19 cellular contexts compared by ENCODE assay signal in genomic region chr4:105686571-105686970, GRCh38.
DNase-seq lines count a peak whose midpoint lies in the region; ATAC-seq, FAIRE-seq and TF ChIP-seq lines count a peak whose summit lies in the region.
"Had no signal": no experiment of that assay in that cellular context is flagged by ENCODE, and none has a peak within 500 bp of the region (broad histone marks: within the 10 kb centered on the region; RNA-seq: fewer than 3 reads in every experiment).

No MANE protein-coding gene starts in this region.

- H4K20me1 ChIP-seq in MM.1S (ENCODE audit: insufficient read depth, low read length), result no peaks in the 10 kb centered on the region

- H3K9ac ChIP-seq in MM.1S (ENCODE audit: low read length), result peak overlapping the region; percentile 13; the same call in 1 of the 2 replicates

- peak overlapping the region; percentile 20 for H3K4me2 ChIP-seq in MM.1S (ENCODE audit: low read depth, low read length)
- H3K4me2 ChIP-seq: A549 had no signal

- peaks cover 14% of the 10 kb centered on the region for H3K4me1 ChIP-seq in MM.1S (ENCODE audit: low read length)
- H3K4me1 ChIP-seq: A549, BE2C had no signal

- H3K79me2 ChIP-seq in MM.1S (ENCODE audit: low read length), result no peaks in the 10 kb centered on the region

- TF ChIP-seq CTCF in MM.1S (IDR thresholded peaks at IDR 0.05; ENCODE audit: low read length), result no peak

- peak overlapping the region; percentile 54; the same call in 1 of the 2 replicates for H3K27ac ChIP-seq in MM.1S (ENCODE audit: low read length)
- H3K27ac ChIP-seq: A549, C4-2B, HL-60 had no signal

- no peaks in the 10 kb centered on the region for H3K9me2 ChIP-seq in MM.1S (replicated peaks; ENCODE audit: insufficient read depth, low read length)

- ATAC-seq in HG02870 (IDR thresholded peaks at IDR 0.05; ENCODE audit: unreplicated experiment) (peak; percentile 62), GM19455 (IDR thresholded peaks at IDR 0.05; ENCODE audit: unreplicated experiment) (no peak)
- ATAC-seq: A549, K562 had no signal

- FAIRE-seq in colon (lab: Jason Lieb, UNC) (peak; percentile 36), GM19239 (lab: Jason Lieb, UNC) (no peak)
- FAIRE-seq: A549, GM12892, K562 had no signal

- H3K27me3 ChIP-seq in MM.1S (replicated peaks; ENCODE audit: insufficient read depth, low read length), result no peaks in the 10 kb centered on the region
- H3K27me3 ChIP-seq: BE2C had no signal

- H3K36me3 ChIP-seq in MM.1S (replicated peaks; ENCODE audit: insufficient read depth, low read length), result peaks cover 17% of the 10 kb centered on the region; the same call in 1 of the 2 replicates

- DNase-seq in MM.1S (peak; percentile 84), GM19239 (ENCODE audit: insufficient read length, low spot score) (no peak), NCI-H82 (lab: John Stamatoyannopoulos, UW) (no peak)
- DNase-seq in stimulated activated naive CD4-positive, alpha-beta T cell treated with Interleukin-2 at 50 U/mL for 16 hours (lab: John Stamatoyannopoulos, UW), result no peak
- DNase-seq: BE2C; CD4-positive, alpha-beta memory T cell; DMS79 treated with DMSO at 0.1 percent for 48 hours; EL; GDM1; GOT3; H9 had no signal

- no peaks in the 10 kb centered on the region for H3K9me3 ChIP-seq in MM.1S (replicated peaks; ENCODE audit: insufficient read depth, low read length)
- H3K9me3 ChIP-seq: A549, BE2C had no signal

- H3F3A ChIP-seq in MM.1S (ENCODE audit: insufficient read depth, low read length), result peaks cover 10% of the 10 kb centered on the region; the same call in 1 of the 2 replicates

- H2AFZ ChIP-seq in MM.1S (ENCODE audit: low read length), result no peak overlapping the region

- no peak overlapping the region for H3K4me3 ChIP-seq in MM.1S (ENCODE audit: low read length)
- H3K4me3 ChIP-seq: A549, K562 had no signal
